ENCODE assay signal across 21 cellular contexts in the genomic region with DNA sequence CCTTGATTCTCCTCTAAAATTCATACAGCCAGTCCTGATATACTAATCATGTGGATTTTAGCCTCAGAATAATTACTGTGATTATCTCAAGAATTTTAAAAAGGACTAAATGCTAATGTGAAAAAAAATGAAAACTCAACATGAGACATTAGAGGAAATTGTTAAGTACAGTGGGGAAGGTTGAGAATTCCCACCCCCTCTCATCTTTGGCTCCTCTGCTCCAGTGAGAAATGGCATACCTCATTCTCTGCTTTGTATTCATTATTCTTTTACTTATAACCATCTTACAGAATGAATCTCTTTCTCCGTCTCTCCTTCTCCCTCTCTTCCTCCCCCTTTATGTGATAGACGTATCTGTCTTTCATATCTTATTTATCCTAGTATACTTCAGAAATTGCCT.
DNase-seq lines count a peak whose midpoint lies in the region; ATAC-seq and TF ChIP-seq lines count a peak whose summit lies in the region.
"Had no signal": no experiment of that assay in that cellular context is flagged by ENCODE, and none has a peak within 500 bp of the region (broad histone marks: within the 10 kb centered on the region; RNA-seq: fewer than 3 reads in every experiment).

No MANE protein-coding gene starts in this region.

- H3K27ac Mint-ChIP-seq in activated T-cell treated with anti-CD3 and anti-CD28 coated beads, Interleukin-2, amount 50 U/mL, for 24 hours: no peak overlapping the region
- H3K27ac Mint-ChIP-seq: CD8-positive, alpha-beta memory T cell had no signal

- no peak overlapping the region for H3K9ac ChIP-seq in mammary epithelial cell (ENCODE audit: insufficient read depth, low read length)

- H3K27me3 ChIP-seq in mammary epithelial cell (ENCODE audit: insufficient read depth, low read length) (no peaks in the 10 kb centered on the region), breast epithelium (no peaks in the 10 kb centered on the region), osteoblast (ENCODE audit: insufficient read depth, low read length) (no peaks in the 10 kb centered on the region)

- H3K36me3 Mint-ChIP-seq in activated T-cell treated with anti-CD3 and anti-CD28 coated beads, Interleukin-2, amount 50 U/mL, for 24 hours (ENCODE audit: low read depth): no peaks in the 10 kb centered on the region
- H3K36me3 Mint-ChIP-seq: CD8-positive, alpha-beta memory T cell had no signal

- WGBS in mammary epithelial cell (ENCODE audit: low coverage, missing lambda C conversion rate): 85% methylated on average over 2 of the region's 2 CpGs

- DNase-seq in mammary epithelial cell (no peak), breast epithelium (ENCODE audit: low spot score in 2 of 2) (no peak), osteoblast (ENCODE audit: insufficient read length, low spot score, missing footprints) (no peak), sciatic nerve (ENCODE audit: low spot score) (no peak)
- DNase-seq in activated T-cell treated with anti-CD3 and anti-CD28 coated beads, Interleukin-2, amount 50 U/mL, for 24 hours: no peak
- DNase-seq: 8988T; Calu3; CD8-positive, alpha-beta memory T cell; DMS153; KBM-7; MM.1S; NCI-H1048; NCI-H1417 treated with DMSO at 0.1 percent for 48 hours; NCI-H1930; NCI-H510A treated with DMSO at 0.1 percent for 48 hours; NCI-H748 treated with DMSO at 0.1 percent for 48 hours; NK-92 treated with Interleukin-12 subunit alpha and Interleukin-12 subunit beta, amount 100 ng/mL, for 24 hours had no signal

- TF ChIP-seq CTCF in mammary epithelial cell (conservative IDR thresholded peaks at IDR 0.05 in 1 of 2, IDR thresholded peaks at IDR 0.05 in 1 of 2; ENCODE audit: extremely low read depth in 1 of 2, insufficient read depth in 1 of 2, low read depth in 1 of 2, low read length in 2 of 2) (no peak), breast epithelium (IDR thresholded peaks at IDR 0.05) (no peak), osteoblast (IDR thresholded peaks at IDR 0.05; ENCODE audit: extremely low read depth, low read depth, low read length) (no peak)

- no peaks in the 10 kb centered on the region for H3K9me3 Mint-ChIP-seq in activated T-cell treated with anti-CD3 and anti-CD28 coated beads, Interleukin-2, amount 50 U/mL, for 24 hours

- ATAC-seq in SK-N-SH treated with all-trans-retinoic acid at 6 μM for 48 hours (peak; percentile 34; the same call in 2 of the 3 replicates), GM21786 (IDR thresholded peaks at IDR 0.05; ENCODE audit: unreplicated experiment) (no peak), sciatic nerve (no peak)
- ATAC-seq: Panc1 had no signal

- CTCF ChIA-PET in mammary epithelial cell (lab: Charles Lee; ENCODE audit: low non-redundant PET): no interaction called here

- peaks cover 18% of the 10 kb centered on the region for H3K4me1 ChIP-seq in mammary epithelial cell (ENCODE audit: insufficient read depth, low read length)
- H3K4me1 ChIP-seq in breast epithelium: no peaks in the 10 kb centered on the region
- peaks cover 26% of the 10 kb centered on the region for H3K4me1 ChIP-seq in osteoblast (ENCODE audit: insufficient read depth, low read length)

- H3K36me3 ChIP-seq in mammary epithelial cell (ENCODE audit: insufficient read depth, low read length) (no peaks in the 10 kb centered on the region), breast epithelium (no peaks in the 10 kb centered on the region), osteoblast (ENCODE audit: insufficient read depth, low read length) (no peaks in the 10 kb centered on the region)

- dilution Hi-C loops in mammary epithelial cell (cut with HindIII; ENCODE audit: low sequenced_read_pairs): no loop called here

- H3K79me2 ChIP-seq in mammary epithelial cell (ENCODE audit: insufficient read depth, low read length) (no peaks in the 10 kb centered on the region), osteoblast (ENCODE audit: insufficient read depth, low read length) (no peaks in the 10 kb centered on the region)

- no peak overlapping the region for H3K4me3 ChIP-seq in mammary epithelial cell (replicated peaks in 1 of 3; ENCODE audit: insufficient read depth in 1 of 3, low read depth in 2 of 3, low read length in 3 of 3)
- no peak overlapping the region for H3K4me3 ChIP-seq in breast epithelium
- H3K4me3 ChIP-seq in osteoblast (ENCODE audit: insufficient read depth, low read length): no peak overlapping the region

- no peak overlapping the region for H3K4me3 Mint-ChIP-seq in activated T-cell treated with anti-CD3 and anti-CD28 coated beads, Interleukin-2, amount 50 U/mL, for 24 hours
- H3K4me3 Mint-ChIP-seq: CD8-positive, alpha-beta memory T cell had no signal

- H3K4me1 Mint-ChIP-seq in activated T-cell treated with anti-CD3 and anti-CD28 coated beads, Interleukin-2, amount 50 U/mL, for 24 hours (ENCODE audit: low read depth): no peaks in the 10 kb centered on the region
- H3K4me1 Mint-ChIP-seq: CD8-positive, alpha-beta memory T cell had no signal

- H4K20me1 ChIP-seq in mammary epithelial cell (ENCODE audit: insufficient read depth, low read length) (no peaks in the 10 kb centered on the region), osteoblast (ENCODE audit: insufficient read depth, low read length) (no peaks in the 10 kb centered on the region)

- H3K4me2 ChIP-seq in mammary epithelial cell (ENCODE audit: insufficient read depth, low read depth, low read length) (peak overlapping the region; percentile 55), osteoblast (ENCODE audit: insufficient read depth, low read length) (peak overlapping the region; percentile 53)

- H3K27ac ChIP-seq in mammary epithelial cell (ENCODE audit: insufficient read depth, low read depth, low read length) (peak overlapping the region; percentile 48), breast epithelium (no peak overlapping the region), osteoblast (ENCODE audit: low read depth, low read length) (peak overlapping the region; percentile 74)
- H3K27ac ChIP-seq: C4-2B had no signal

- BruUV-seq in mammary epithelial cell (replicated peaks; lab: Mats Ljungman, UMichigan): no TSS peak

- H3K9me3 ChIP-seq in mammary epithelial cell (replicated peaks; ENCODE audit: insufficient read depth, low read length) (no peaks in the 10 kb centered on the region), breast epithelium (no peaks in the 10 kb centered on the region), osteoblast (ENCODE audit: low read depth, low read length) (no peaks in the 10 kb centered on the region)

- intact Hi-C loops in mammary epithelial cell (cut with micrococcal nuclease): no loop called here
- intact Hi-C loops in breast epithelium (cut with DNase I; ENCODE audit: low total_unique reads): no loop called here
- intact Hi-C loops in sciatic nerve (cut with DNase I): no loop called here

- H2AFZ ChIP-seq in mammary epithelial cell (ENCODE audit: low read depth, low read length): no peak overlapping the region
- H2AFZ ChIP-seq in osteoblast (ENCODE audit: low read length): no peak overlapping the region

- TF ChIP-seq POLR2A in breast epithelium (IDR thresholded peaks at IDR 0.05): no peak

- no peaks in the 10 kb centered on the region for H3K27me3 Mint-ChIP-seq in activated T-cell treated with anti-CD3 and anti-CD28 coated beads, Interleukin-2, amount 50 U/mL, for 24 hours

- in situ Hi-C loops in mammary epithelial cell (cut with MboI; ENCODE audit: low sequenced_read_pairs in 2 of 2): no loop called here

TF ChIP-seq in SK-N-SH treated with all-trans-retinoic acid at 6 μM for 48 hours, 23 proteins besides CTCF, POLR2A, EP300 and RAD21:
- TF ChIP-seq ZNF70 (CRISPR knock-in tag; IDR thresholded peaks at IDR 0.05) (no peak), PPARA (CRISPR knock-in tag; IDR thresholded peaks at IDR 0.05; ENCODE audit: borderline replicate concordance) (no peak), ZNF8 (CRISPR knock-in tag; IDR thresholded peaks at IDR 0.05) (no peak)

Comparison
In these comparisons a context has a peak if more than half of its experiments do, and no peak if none do; other contexts are left out.
1. H3K27ac ChIP-seq: peak in mammary epithelial cell (single experiment) and osteoblast (single experiment); none in breast epithelium (0 of 2).